In the genomic region with DNA sequence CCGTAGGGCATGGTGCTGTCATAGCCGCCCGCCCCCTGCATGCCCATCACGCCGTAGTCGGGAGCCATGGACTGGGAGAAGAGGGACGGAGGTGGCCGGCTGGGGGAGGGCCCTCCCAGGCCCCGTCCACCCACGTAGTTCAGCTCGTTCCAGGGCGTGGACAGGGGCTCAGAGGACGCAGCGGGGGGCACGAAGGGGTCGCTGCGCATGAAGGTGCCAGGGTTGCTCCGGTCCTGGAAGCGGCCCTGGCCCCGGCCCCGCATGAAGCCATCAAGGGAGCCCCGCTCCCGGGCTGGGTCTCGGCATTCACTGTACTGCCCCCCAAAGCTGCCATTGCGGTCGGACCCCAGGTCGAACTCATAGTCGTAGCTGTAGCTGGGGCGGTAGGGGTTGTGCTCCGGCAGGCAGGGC, we compare ENCODE assay signal across 1 cellular context.
TF ChIP-seq lines count a peak whose summit lies in the region.

No MANE protein-coding gene starts in this region.

TF ChIP-seq in HepG2, 621 proteins besides CTCF, POLR2A, EP300 and RAD21:
- TF ChIP-seq RBFOX2 (IDR thresholded peaks at IDR 0.05; ENCODE audit: low read depth, low read length) (peak; percentile 63), BRCA1 (CRISPR knock-in tag; IDR thresholded peaks at IDR 0.05) (no peak), HMG20B (CRISPR knock-in tag; conservative IDR thresholded peaks at IDR 0.05) (no peak), ZMYM4 (CRISPR knock-in tag; IDR thresholded peaks at IDR 0.05) (no peak), PRMT3 (CRISPR knock-in tag; IDR thresholded peaks at IDR 0.05; ENCODE audit: borderline replicate concordance, low read depth) (no peak), ZFP41 (CRISPR knock-in tag; IDR thresholded peaks at IDR 0.05; ENCODE audit: borderline replicate concordance) (no peak), ZNF180 (CRISPR knock-in tag; IDR thresholded peaks at IDR 0.05; ENCODE audit: borderline replicate concordance, low read depth) (no peak), ZNF761 (CRISPR knock-in tag; conservative IDR thresholded peaks at IDR 0.05) (no peak), RNF2 (conservative IDR thresholded peaks at IDR 0.05; ENCODE audit: low read depth) (no peak), ZNF501 (CRISPR knock-in tag; IDR thresholded peaks at IDR 0.05) (no peak), AGO2 (optimal IDR thresholded peaks at IDR 0.05; ENCODE audit: low read depth, low read length) (peak; percentile 54), CHD2 (IDR thresholded peaks at IDR 0.05; ENCODE audit: low read depth, low read length) (no peak), HMGA1 (CRISPR knock-in tag; conservative IDR thresholded peaks at IDR 0.05) (no peak), STAT5B (CRISPR knock-in tag; IDR thresholded peaks at IDR 0.05) (no peak)
- TF ChIP-seq, protein P1, sequence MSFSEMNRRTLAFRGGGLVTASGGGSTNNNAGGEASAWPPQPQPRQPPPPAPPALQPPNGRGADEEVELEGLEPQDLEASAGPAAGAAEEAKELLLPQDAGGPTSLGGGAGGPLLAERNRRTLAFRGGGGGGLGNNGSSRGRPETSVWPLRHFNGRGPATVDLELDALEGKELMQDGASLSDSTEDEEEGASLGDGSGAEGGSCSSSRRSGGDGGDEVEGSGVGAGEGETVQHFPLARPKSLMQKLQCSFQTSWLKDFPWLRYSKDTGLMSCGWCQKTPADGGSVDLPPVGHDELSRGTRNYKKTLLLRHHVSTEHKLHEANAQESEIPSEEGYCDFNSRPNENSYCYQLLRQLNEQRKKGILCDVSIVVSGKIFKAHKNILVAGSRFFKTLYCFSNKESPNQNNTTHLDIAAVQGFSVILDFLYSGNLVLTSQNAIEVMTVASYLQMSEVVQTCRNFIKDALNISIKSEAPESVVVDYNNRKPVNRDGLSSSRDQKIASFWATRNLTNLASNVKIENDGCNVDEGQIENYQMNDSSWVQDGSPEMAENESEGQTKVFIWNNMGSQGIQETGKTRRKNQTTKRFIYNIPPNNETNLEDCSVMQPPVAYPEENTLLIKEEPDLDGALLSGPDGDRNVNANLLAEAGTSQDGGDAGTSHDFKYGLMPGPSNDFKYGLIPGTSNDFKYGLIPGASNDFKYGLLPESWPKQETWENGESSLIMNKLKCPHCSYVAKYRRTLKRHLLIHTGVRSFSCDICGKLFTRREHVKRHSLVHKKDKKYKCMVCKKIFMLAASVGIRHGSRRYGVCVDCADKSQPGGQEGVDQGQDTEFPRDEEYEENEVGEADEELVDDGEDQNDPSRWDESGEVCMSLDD (CRISPR knock-in tag; IDR thresholded peaks at IDR 0.05; ENCODE audit: borderline replicate concordance), result no peak
- TF ChIP-seq, protein P2, sequence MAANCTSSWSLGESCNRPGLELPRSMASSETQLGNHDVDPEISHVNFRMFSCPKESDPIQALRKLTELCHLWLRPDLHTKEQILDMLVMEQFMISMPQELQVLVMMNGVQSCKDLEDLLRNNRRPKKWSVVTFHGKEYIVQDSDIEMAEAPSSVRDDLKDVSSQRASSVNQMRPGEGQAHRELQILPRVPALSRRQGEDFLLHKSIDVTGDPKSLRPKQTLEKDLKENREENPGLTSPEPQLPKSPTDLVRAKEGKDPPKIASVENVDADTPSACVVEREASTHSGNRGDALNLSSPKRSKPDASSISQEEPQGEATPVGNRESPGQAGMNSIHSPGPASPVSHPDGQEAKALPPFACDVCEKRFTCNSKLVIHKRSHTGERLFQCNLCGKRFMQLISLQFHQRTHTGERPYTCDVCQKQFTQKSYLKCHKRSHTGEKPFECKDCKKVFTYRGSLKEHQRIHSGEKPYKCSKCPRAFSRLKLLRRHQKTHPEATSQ (CRISPR knock-in tag; IDR thresholded peaks at IDR 0.05; ENCODE audit: borderline replicate concordance), result no peak
- TF ChIP-seq, protein P3, sequence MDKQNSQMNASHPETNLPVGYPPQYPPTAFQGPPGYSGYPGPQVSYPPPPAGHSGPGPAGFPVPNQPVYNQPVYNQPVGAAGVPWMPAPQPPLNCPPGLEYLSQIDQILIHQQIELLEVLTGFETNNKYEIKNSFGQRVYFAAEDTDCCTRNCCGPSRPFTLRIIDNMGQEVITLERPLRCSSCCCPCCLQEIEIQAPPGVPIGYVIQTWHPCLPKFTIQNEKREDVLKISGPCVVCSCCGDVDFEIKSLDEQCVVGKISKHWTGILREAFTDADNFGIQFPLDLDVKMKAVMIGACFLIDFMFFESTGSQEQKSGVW (CRISPR knock-in tag; IDR thresholded peaks at IDR 0.05; ENCODE audit: borderline replicate concordance), result no peak
- TF ChIP-seq, protein P4, sequence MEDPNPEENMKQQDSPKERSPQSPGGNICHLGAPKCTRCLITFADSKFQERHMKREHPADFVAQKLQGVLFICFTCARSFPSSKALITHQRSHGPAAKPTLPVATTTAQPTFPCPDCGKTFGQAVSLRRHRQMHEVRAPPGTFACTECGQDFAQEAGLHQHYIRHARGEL (CRISPR knock-in tag; IDR thresholded peaks at IDR 0.05), result no peak
